9 cellular contexts compared by ENCODE assay signal in the genomic region with DNA sequence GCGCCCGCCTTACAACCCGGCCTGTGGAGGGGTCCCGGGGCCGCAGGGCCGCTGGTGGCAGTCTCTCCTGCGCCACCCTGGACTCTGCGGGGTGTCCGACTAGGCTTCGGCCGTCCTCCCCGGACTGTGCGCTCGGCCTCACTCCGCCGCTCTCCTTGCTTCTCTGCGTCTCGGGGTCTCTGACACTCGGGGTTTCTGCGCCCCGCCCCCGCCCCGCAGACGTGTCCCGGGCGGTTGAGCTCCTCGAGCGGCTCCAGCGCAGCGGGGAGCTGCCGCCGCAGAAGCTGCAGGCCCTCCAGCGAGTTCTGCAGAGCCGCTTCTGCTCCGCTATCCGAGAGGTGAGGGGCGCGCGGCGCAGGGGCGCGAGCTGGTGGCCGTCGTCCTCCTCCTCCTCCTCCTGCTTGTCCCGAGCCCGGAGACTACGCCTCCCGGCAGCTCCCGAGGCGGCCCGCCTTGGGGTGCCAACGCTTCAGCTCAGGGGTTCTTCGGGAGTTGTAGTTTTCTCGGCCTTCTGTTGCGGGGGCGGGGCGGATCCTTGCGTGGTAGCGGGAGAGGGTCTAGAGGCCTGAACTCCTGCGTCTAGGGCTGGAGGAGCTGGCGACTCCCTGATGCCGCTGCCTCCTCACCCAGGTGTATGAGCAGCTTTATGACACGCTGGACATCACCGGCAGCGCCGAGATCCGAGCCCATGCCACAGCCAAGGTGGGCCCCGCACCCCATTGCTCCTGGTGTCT. TPM values are rescaled to one million over a fixed set of nuclear protein-coding genes. Genes with fewer than 3 reads are reported as not detected.
DNase-seq lines count a peak whose midpoint lies in the region; ATAC-seq lines count a peak whose summit lies in the region.
"Had no signal": no experiment of that assay in that cellular context is flagged by ENCODE, and none has a peak within 500 bp of the region (broad histone marks: within the 10 kb centered on the region; RNA-seq: fewer than 3 reads in every experiment).

No MANE protein-coding gene starts in this region.

- H3K56ac ChIP-seq in mesendoderm (ENCODE audit: low read length): peak overlapping the region; percentile 90

- no peaks in the 10 kb centered on the region for H3K9me3 Mint-ChIP-seq in CD8-positive, alpha-beta memory T cell

- peak overlapping the region; percentile 92 for H3K23ac ChIP-seq in mesendoderm (ENCODE audit: low read length)

- H4K8ac ChIP-seq in mesendoderm (ENCODE audit: low read depth, low read length): no peak overlapping the region

- H3K27ac ChIP-seq in CD8-positive, alpha-beta memory T cell (ENCODE audit: low read depth, low read length): peak overlapping the region; percentile 47
- H3K27ac ChIP-seq in mesendoderm (ENCODE audit: low read depth, low read length): no peak overlapping the region

- no peaks in the 10 kb centered on the region for H3K9me3 ChIP-seq in CD8-positive, alpha-beta memory T cell (ENCODE audit: low read length)

- peak overlapping the region in 5 of 8 donors; percentile 47 to 87 (median 77) for H3K27ac Mint-ChIP-seq in CD8-positive, alpha-beta memory T cell

- ATAC-seq in GM18870 (IDR thresholded peaks at IDR 0.05; ENCODE audit: unreplicated experiment): no peak

- POLR2A ChIA-PET in CD8-positive, alpha-beta memory T cell (lab: Charles Lee): interaction anchor here (0.7 to 2.4 kb wide), 3 partner anchors 9 to 17 kb away, joined by 3 to 15 read pairs (median 3); no protein-coding TSS in a partner anchor

- DNase-seq in CD8-positive, alpha-beta memory T cell: peak in 4 of 5 donors; percentile 14 to 60 (median 37)
- DNase-seq in LHCN-M2 (ENCODE audit: low read depth) (peak; percentile 50), mesendoderm (peak; percentile 75), A172 (ENCODE audit: low spot score) (no peak)
- peak; percentile 26 to 44 for DNase-seq in activated CD4-positive, alpha-beta T cell treated with anti-CD3 and anti-CD28 coated beads, Interleukin-2, amount 50 U/mL, for 24 hours (ENCODE audit: low read depth in 1 of 2, low spot score in 1 of 2)
- DNase-seq in effector CD8-positive, alpha-beta T cell (lab: John Stamatoyannopoulos, UW): peak; percentile 31
- peak; percentile 24 for DNase-seq in stimulated activated CD8-positive, alpha-beta memory T cell treated with anti-CD3 and anti-CD28 coated beads, Interleukin-4, amount 100 ng/mL, for 24 hours (ENCODE audit: low read depth)

- peak overlapping the region; percentile 74 for H3K4me2 ChIP-seq in mesendoderm (ENCODE audit: low read length)

- H3K79me1 ChIP-seq in mesendoderm (ENCODE audit: low read length): no peaks in the 10 kb centered on the region

- peaks cover 18% of the 10 kb centered on the region for H3K4me1 ChIP-seq in CD8-positive, alpha-beta memory T cell (ENCODE audit: insufficient read depth, low read length)
- H3K4me1 ChIP-seq in mesendoderm (ENCODE audit: control insufficient read depth, low read depth, low read length): no peaks in the 10 kb centered on the region

- H3K9ac ChIP-seq in mesendoderm (ENCODE audit: low read length): peak overlapping the region; percentile 80

- peak overlapping the region; percentile 78 to 88 (median 86) for H3K4me3 Mint-ChIP-seq in CD8-positive, alpha-beta memory T cell

- H3K4me3 ChIP-seq in CD8-positive, alpha-beta memory T cell (ENCODE audit: low read length): peak overlapping the region; percentile 47
- peak overlapping the region; percentile 59 for H3K4me3 ChIP-seq in mesendoderm (ENCODE audit: low read length)

- CTCF ChIA-PET in CD8-positive, alpha-beta memory T cell (lab: Charles Lee): interaction anchor here (1.0 to 3.5 kb wide), 12 partner anchors 9 to 143 kb away, joined by 3 to 19 read pairs (median 7); a partner anchor contains a TSS

- H3K36me3 ChIP-seq in CD8-positive, alpha-beta memory T cell (ENCODE audit: insufficient read depth, low read length): no peaks in the 10 kb centered on the region
- H3K36me3 ChIP-seq in mesendoderm (ENCODE audit: control insufficient read depth, insufficient read depth, low read length): no peaks in the 10 kb centered on the region

- H3K4ac ChIP-seq in mesendoderm (ENCODE audit: low read depth, low read length): no peak overlapping the region

- no CpG with 5 or more reads among the region's 68 CpGs for WGBS in mesendoderm (ENCODE audit: extremely low coverage, insufficient coverage, low lambda C conversion rate)

- no peak overlapping the region for H2AK5ac ChIP-seq in mesendoderm (ENCODE audit: low read length)

- no peaks in the 10 kb centered on the region for H3K79me2 ChIP-seq in mesendoderm (ENCODE audit: control insufficient read depth, insufficient read depth, low read length)

- peak overlapping the region; percentile 83 for H3K18ac ChIP-seq in mesendoderm (ENCODE audit: low read length)

- H3K36me3 Mint-ChIP-seq in CD8-positive, alpha-beta memory T cell: peaks cover 0 to 3% (median 0%) of the 10 kb centered on the region in 3 donors

- H2BK15ac ChIP-seq in mesendoderm (replicated peaks; ENCODE audit: low read depth): no peak overlapping the region

- no peaks in the 10 kb centered on the region for H3K27me3 Mint-ChIP-seq in CD8-positive, alpha-beta memory T cell

- no peaks in the 10 kb centered on the region for H3K27me3 ChIP-seq in CD8-positive, alpha-beta memory T cell (ENCODE audit: insufficient read depth, low read length, poor library complexity, severe bottlenecking)
- H3K27me3 ChIP-seq in mesendoderm (ENCODE audit: insufficient read depth, low read length, poor library complexity): no peaks in the 10 kb centered on the region

- no peak overlapping the region for H4K5ac ChIP-seq in mesendoderm (ENCODE audit: low read length)

- peaks cover 34 to 48% (median 41%) of the 10 kb centered on the region in 3 donors for H3K4me1 Mint-ChIP-seq in CD8-positive, alpha-beta memory T cell

- H2BK5ac ChIP-seq in mesendoderm (ENCODE audit: low read length): no peak overlapping the region

- H2BK120ac ChIP-seq in mesendoderm (ENCODE audit: low read depth, low read length): no peak overlapping the region

RNA-seq across cellular contexts. Expression of a gene that starts 0.6 kb away (rescaled TPM):
- 1 to 10 TPM; 4.0 to 5.1 TPM for total RNA-seq in CD8-positive, alpha-beta memory T cell
- polyA plus RNA-seq in CD8-positive, alpha-beta memory T cell: 8.1 TPM
- total RNA-seq in LHCN-M2 (2014; rRNA removed): 10.2 and 14.8 TPM in 2 replicates
- polyA plus RNA-seq in LHCN-M2 (2012): 17.5 TPM
- 1.2 TPM for polyA plus RNA-seq in mesendoderm (2013, experiment 1 of 2)
- 1.3 TPM for polyA plus RNA-seq in mesendoderm (2013, experiment 2 of 2)
- total RNA-seq in A172 (2014; rRNA removed; shearing (Covaris generic)): 0.16 and 8.5 TPM in 2 replicates

RNA-seq across cellular contexts. Expression of a gene that starts 4.1 kb away (rescaled TPM):
- 1 to 10 TPM; 1.4 to 2.5 TPM for total RNA-seq in CD8-positive, alpha-beta memory T cell
- 3.1 TPM for polyA plus RNA-seq in CD8-positive, alpha-beta memory T cell
- 1.1 and 3.1 TPM in 2 replicates for total RNA-seq in LHCN-M2 (2014; rRNA removed)
- polyA plus RNA-seq in LHCN-M2 (2012): 1.0 TPM
- polyA plus RNA-seq in mesendoderm (2013, experiment 1 of 2): 1.5 TPM
- polyA plus RNA-seq in mesendoderm (2013, experiment 2 of 2): 1.4 TPM
- not detected in 2 replicates for total RNA-seq in A172 (2014; rRNA removed; shearing (Covaris generic))

RNA-seq across cellular contexts. Expression of a gene that starts 4.5 kb away (rescaled TPM):
- total RNA-seq in CD8-positive, alpha-beta memory T cell: 1 to 10 TPM; 3.2 to 3.3 TPM
- 0.56 TPM for polyA plus RNA-seq in CD8-positive, alpha-beta memory T cell
- 7.9 and 9.8 TPM in 2 replicates for total RNA-seq in LHCN-M2 (2014; rRNA removed)
- 5.4 TPM for polyA plus RNA-seq in LHCN-M2 (2012)
- 7.1 TPM for polyA plus RNA-seq in mesendoderm (2013, experiment 1 of 2)
- polyA plus RNA-seq in mesendoderm (2013, experiment 2 of 2): 6.1 TPM
- 3.4 and 4.7 TPM in 2 replicates for total RNA-seq in A172 (2014; rRNA removed; shearing (Covaris generic))

RNA-seq across cellular contexts. Expression of a gene that starts 29.5 kb away (rescaled TPM):
- total RNA-seq in CD8-positive, alpha-beta memory T cell: 100 to 1,000 TPM; 210 to 221 TPM
- polyA plus RNA-seq in CD8-positive, alpha-beta memory T cell: 66.2 TPM
- 207 and 241 TPM in 2 replicates for total RNA-seq in LHCN-M2 (2014; rRNA removed)
- polyA plus RNA-seq in LHCN-M2 (2012): 170 TPM
- 320 TPM for polyA plus RNA-seq in mesendoderm (2013, experiment 1 of 2)
- polyA plus RNA-seq in mesendoderm (2013, experiment 2 of 2): 313 TPM
- total RNA-seq in A172 (2014; rRNA removed; shearing (Covaris generic)): 143 and 174 TPM in 2 replicates

RNA-seq across cellular contexts. Expression of a gene that starts 40.4 kb away (rescaled TPM):
- total RNA-seq in CD8-positive, alpha-beta memory T cell: not detected
- not detected for polyA plus RNA-seq in CD8-positive, alpha-beta memory T cell
- total RNA-seq in LHCN-M2 (2014; rRNA removed): 2.2 TPM in 1 of 2 replicates, not detected in the other
- 0.11 TPM for polyA plus RNA-seq in LHCN-M2 (2012)
- polyA plus RNA-seq in mesendoderm (2013, experiment 1 of 2): 0.88 TPM
- 0.74 TPM for polyA plus RNA-seq in mesendoderm (2013, experiment 2 of 2)
- 0.07 TPM in 1 of 2 replicates, not detected in the other for total RNA-seq in A172 (2014; rRNA removed; shearing (Covaris generic))
- total RNA-seq: HT1080 had no signal
